Comparison of ENCODE assay signal across 8 cellular contexts in genomic region chr11:61680622-61681191, GRCh38. TPM values are rescaled to one million over a fixed set of nuclear protein-coding genes. Genes with fewer than 3 reads are reported as not detected.
DNase-seq lines count a peak whose midpoint lies in the region; ATAC-seq and TF ChIP-seq lines count a peak whose summit lies in the region.

No MANE protein-coding gene starts in this region.

- no peak for DNase-seq in activated T-cell treated with anti-CD3 and anti-CD28 coated beads, Interleukin-2, amount 50 U/mL, for 24 hours
- DNase-seq in activated T-cell treated with anti-CD3 and anti-CD28 coated beads, Interleukin-2, amount 50 U/mL, for 48 hours, result no peak
- DNase-seq in lower lobe of right lung (no peak), tibial artery (no peak), cerebellar cortex (ENCODE audit: low spot score) (no peak)

- TF ChIP-seq CTCF in brain (conservative IDR thresholded peaks at IDR 0.05) (no peak), lower lobe of right lung (IDR thresholded peaks at IDR 0.05) (no peak), tibial artery (IDR thresholded peaks at IDR 0.05) (no peak)

- H3K27me3 ChIP-seq in lower lobe of right lung (ENCODE audit: low read depth), result peaks cover 29% of the 10 kb centered on the region
- H3K27me3 ChIP-seq in tibial artery, result peaks cover 0 to 73% of the 10 kb centered on the region in 2 donors

- H3K4me1 ChIP-seq in lower lobe of right lung (peaks cover 15% of the 10 kb centered on the region), tibial artery (peaks cover 0 to 25% (median 8%) of the 10 kb centered on the region in 4 donors)

- no peaks in the 10 kb centered on the region for H3K9me3 Mint-ChIP-seq in activated T-cell treated with anti-CD3 and anti-CD28 coated beads, Interleukin-2, amount 50 U/mL, for 24 hours
- H3K9me3 Mint-ChIP-seq in brain, result peaks cover 0 to 7% (median 0%) of the 10 kb centered on the region in 5 experiments

- H3K4me1 Mint-ChIP-seq in activated T-cell treated with anti-CD3 and anti-CD28 coated beads, Interleukin-2, amount 50 U/mL, for 24 hours (ENCODE audit: low read depth), result peaks cover 3% of the 10 kb centered on the region
- peaks cover 24% of the 10 kb centered on the region for H3K4me1 Mint-ChIP-seq in brain

- no peak overlapping the region for H3K27ac ChIP-seq in lower lobe of right lung
- no peak overlapping the region for H3K27ac ChIP-seq in tibial artery

- H3K36me3 ChIP-seq in lower lobe of right lung (no peaks in the 10 kb centered on the region), tibial artery (no peaks in the 10 kb centered on the region)

- no peaks in the 10 kb centered on the region for H3K36me3 Mint-ChIP-seq in activated T-cell treated with anti-CD3 and anti-CD28 coated beads, Interleukin-2, amount 50 U/mL, for 24 hours (ENCODE audit: low read depth)
- no peaks in the 10 kb centered on the region for H3K36me3 Mint-ChIP-seq in brain

- peaks cover 37% of the 10 kb centered on the region for H3K27me3 Mint-ChIP-seq in activated T-cell treated with anti-CD3 and anti-CD28 coated beads, Interleukin-2, amount 50 U/mL, for 24 hours
- peaks cover 21% of the 10 kb centered on the region for H3K27me3 Mint-ChIP-seq in brain

- ATAC-seq in lower lobe of right lung (no peak), GM18909 (IDR thresholded peaks at IDR 0.05; ENCODE audit: poor library complexity, unreplicated experiment) (no peak), HG03520 (IDR thresholded peaks at IDR 0.05; ENCODE audit: unreplicated experiment) (no peak)

- H3K4me3 Mint-ChIP-seq in activated T-cell treated with anti-CD3 and anti-CD28 coated beads, Interleukin-2, amount 50 U/mL, for 24 hours, result peak overlapping the region; percentile 49
- H3K4me3 Mint-ChIP-seq in brain, result no peak overlapping the region

- H3K9me3 ChIP-seq in lower lobe of right lung, result no peaks in the 10 kb centered on the region
- no peaks in the 10 kb centered on the region for H3K9me3 ChIP-seq in tibial artery

- intact Hi-C loops in lower lobe of right lung (cut with DNase I), result loop anchor here (10.0 kb wide), 1 partner anchor 54 kb away; no protein-coding TSS in a partner anchor
- intact Hi-C loops in tibial artery (cut with DNase I; ENCODE audit: low total_unique reads), result loop anchor here (2.0 kb wide), 1 partner anchor 52 kb away; no protein-coding TSS in a partner anchor

- peak overlapping the region; percentile 56 for H3K4me3 ChIP-seq in lower lobe of right lung
- H3K4me3 ChIP-seq in tibial artery, result peak overlapping the region; percentile 48 to 55

- H3K27ac Mint-ChIP-seq in activated T-cell treated with anti-CD3 and anti-CD28 coated beads, Interleukin-2, amount 50 U/mL, for 24 hours, result no peak overlapping the region
- peak overlapping the region in 4 of 5 experiments; percentile 79 to 89 (median 80) for H3K27ac Mint-ChIP-seq in brain

RNA-seq across cellular contexts. Expression of gene DAGLA, which starts 0.5 kb away (rescaled TPM):
- polyA plus RNA-seq in brain (ENCODE audit: insufficient read depth, low read depth, low replicate concordance), result 13.4 TPM
- total RNA-seq in lower lobe of right lung, result 7.1 TPM
